Comparison of ENCODE assay signal across 10 cellular contexts in the genomic region with DNA sequence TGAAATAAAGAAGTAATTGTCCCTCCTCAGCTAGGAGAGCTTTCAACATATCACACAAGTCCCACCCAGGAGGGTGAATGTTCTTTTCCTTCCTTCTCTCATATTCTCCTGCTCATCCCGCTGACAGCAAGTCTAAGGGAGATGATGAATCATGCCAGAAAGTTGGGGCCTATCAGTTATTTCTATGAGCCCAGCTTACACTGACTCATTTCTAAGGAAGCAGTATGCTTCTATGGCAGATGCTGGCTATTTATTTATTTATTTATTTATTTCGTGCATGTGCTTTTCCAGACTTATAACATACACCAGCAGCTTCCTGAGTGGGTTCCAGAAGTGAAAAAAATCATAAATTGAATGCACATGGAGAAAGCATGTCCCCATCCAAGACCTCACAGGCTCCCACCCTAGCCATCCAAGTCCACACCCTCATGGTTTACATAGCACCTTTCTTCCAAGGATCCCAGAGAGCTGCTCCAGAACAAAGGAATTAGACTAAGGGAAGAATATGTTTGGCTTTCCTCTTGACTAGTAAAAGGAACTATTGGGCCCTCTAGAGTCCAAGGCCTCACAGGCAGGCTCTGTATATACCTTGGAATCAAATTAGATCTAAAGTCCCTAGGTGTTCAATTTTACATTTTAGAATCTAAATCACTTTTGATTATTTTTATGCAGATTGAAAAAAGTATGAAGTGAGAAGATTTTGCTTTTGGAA.
A peak's percentile ranks its signal among the peaks of the same experiment; 100 is the strongest.
DNase-seq lines count a peak whose midpoint lies in the region; ATAC-seq and TF ChIP-seq lines count a peak whose summit lies in the region.
"Had no signal": no experiment of that assay in that cellular context is flagged by ENCODE, and none has a peak within 500 bp of the region (broad histone marks: within the 10 kb centered on the region; RNA-seq: fewer than 3 reads in every experiment).

No MANE protein-coding gene starts in this region.

- CTCF ChIA-PET in IMR-90 (lab: Yijun Ruan, JAX), result interaction anchor here (0.6 to 0.7 kb wide), 2 partner anchors 48 to 642 kb away, joined by 3 to 4 read pairs; no protein-coding TSS in a partner anchor

- H3K9me1 ChIP-seq in IMR-90 (ENCODE audit: insufficient read depth, low read length), result 0 out of 2 replicates have a peak, but pooled peaks cover 3% of the 10 kb centered on the region

- H4K5ac ChIP-seq in IMR-90 (ENCODE audit: low read depth, low read length), result no peak overlapping the region

- H2AFZ ChIP-seq in IMR-90 (replicated peaks; ENCODE audit: low read length, poor library complexity) (no peak overlapping the region), neural progenitor cell (replicated peaks) (no peak overlapping the region)

- ATAC-seq in IMR-90 (ENCODE audit: low read depth) (peak; percentile 77), aorta (ENCODE audit: low FRiP score) (no peak)

- H3K9me3 Mint-ChIP-seq in chondrocyte (ENCODE audit: low read depth), result peaks cover 15% of the 10 kb centered on the region
- peaks cover 2% of the 10 kb centered on the region for H3K9me3 Mint-ChIP-seq in neural progenitor cell

- peak overlapping the region; percentile 28 for H2BK5ac ChIP-seq in IMR-90 (ENCODE audit: low read depth, low read length, poor library complexity, severe bottlenecking)

- peak overlapping the region; percentile 77; the same call in 2 of the 3 replicates for H2BK15ac ChIP-seq in IMR-90 (ENCODE audit: low read depth, low read length)

- H4K91ac ChIP-seq in IMR-90 (ENCODE audit: insufficient read depth, low read depth, low read length), result peak overlapping the region; percentile 39; the same call in 1 of the 2 replicates

- H4K8ac ChIP-seq in IMR-90 (ENCODE audit: low read depth in 2 of 2, low read length in 2 of 2), result peak overlapping the region in 1 of 2 experiments; percentile 72; a peak in 2 of 4 replicates

- peak overlapping the region; percentile 69 for H2BK20ac ChIP-seq in IMR-90 (ENCODE audit: low read depth, low read length)

- H3K23ac ChIP-seq in IMR-90 (ENCODE audit: low read depth, low read length), result peak overlapping the region; percentile 44; the same call in 1 of the 2 replicates

- no peaks in the 10 kb centered on the region for H3K9me3 ChIP-seq in IMR-90 (ENCODE audit: control insufficient read depth, insufficient read depth, low read length)
- no peaks in the 10 kb centered on the region for H3K9me3 ChIP-seq in neural progenitor cell (ENCODE audit: low read depth)
- H3K9me3 ChIP-seq in aorta (ENCODE audit: control insufficient read depth, low read length), result no peaks in the 10 kb centered on the region

- no peak overlapping the region for H3K9ac ChIP-seq in IMR-90 (ENCODE audit: low read depth, low read length)
- H3K9ac ChIP-seq in neural progenitor cell, result no peak overlapping the region

- BruUV-seq in IMR-90 (replicated peaks; lab: Mats Ljungman, UMichigan), result no TSS peak

- H3K27me3 ChIP-seq in IMR-90 (ENCODE audit: control insufficient read depth, insufficient read depth, low read length) (no peaks in the 10 kb centered on the region), neural progenitor cell (no peaks in the 10 kb centered on the region), aorta (ENCODE audit: control insufficient read depth in 1 of 2, insufficient read depth in 2 of 2, low read length in 1 of 2) (no peaks in the 10 kb centered on the region)

- no peaks in the 10 kb centered on the region for H3K79me1 ChIP-seq in IMR-90 (ENCODE audit: low read depth in 1 of 2, low read length in 2 of 2)

- no peak overlapping the region for H2AK9ac ChIP-seq in IMR-90 (replicated peaks; ENCODE audit: low read depth, low read length, poor library complexity)

- POLR2A ChIA-PET in IMR-90 (lab: Charles Lee; ENCODE audit: unreplicated experiment), result no interaction called here

- H3K4me3 ChIP-seq in IMR-90 (ENCODE audit: insufficient read depth, low read depth, low read length) (no peak overlapping the region), neural progenitor cell (no peak overlapping the region), aorta (ENCODE audit: low read length in 2 of 2) (no peak overlapping the region)

- TF ChIP-seq POLR2A in IMR-90 (IDR thresholded peaks at IDR 0.05; ENCODE audit: low read depth, low read length), result no peak

- H3K36me3 ChIP-seq in IMR-90 (ENCODE audit: control insufficient read depth, insufficient read depth, low read length), result no peaks in the 10 kb centered on the region
- no peaks in the 10 kb centered on the region for H3K36me3 ChIP-seq in neural progenitor cell
- H3K36me3 ChIP-seq in aorta (ENCODE audit: control insufficient read depth in 1 of 2, insufficient read depth in 2 of 2, low read length in 1 of 2), result no peaks in the 10 kb centered on the region

- peak overlapping the region; percentile 7; the same call in 1 of the 2 replicates for H3K18ac ChIP-seq in IMR-90 (ENCODE audit: low read depth, low read length)

- H2BK120ac ChIP-seq in IMR-90 (ENCODE audit: low read depth, low read length), result peak overlapping the region; percentile 72

- in situ Hi-C loops in IMR-90 (cut with MboI; ENCODE audit: low sequenced_read_pairs), result no loop called here

- H3K4me1 ChIP-seq in IMR-90 (ENCODE audit: control insufficient read depth, insufficient read depth, low read length) (peaks cover 2% of the 10 kb centered on the region; the same call in 1 of the 2 replicates), neural progenitor cell (peaks cover 19% of the 10 kb centered on the region), aorta (ENCODE audit: control insufficient read depth in 1 of 2, insufficient read depth in 2 of 2, low read length in 2 of 2) (peaks cover 0 to 2% of the 10 kb centered on the region in 2 donors)

- no peak overlapping the region for H3K4me3 Mint-ChIP-seq in chondrocyte (ENCODE audit: unreplicated experiment)
- no peak overlapping the region for H3K4me3 Mint-ChIP-seq in neural progenitor cell

- H3K4me2 ChIP-seq in IMR-90 (ENCODE audit: low read depth, low read length) (no peak overlapping the region), neural progenitor cell (no peak overlapping the region)

- peaks cover 47% of the 10 kb centered on the region for H3K4me1 Mint-ChIP-seq in chondrocyte (ENCODE audit: low read depth)
- peaks cover 9% of the 10 kb centered on the region for H3K4me1 Mint-ChIP-seq in neural progenitor cell

- H3K79me2 ChIP-seq in neural progenitor cell (ENCODE audit: low read depth), result no peaks in the 10 kb centered on the region

- TF ChIP-seq CTCF in IMR-90 (conservative IDR thresholded peaks at IDR 0.05; ENCODE audit: low read depth, low read length) (no peak; the same call in 1 of the 2 replicates), chondrocyte (IDR thresholded peaks at IDR 0.05) (peak; percentile 66), neural progenitor cell (IDR thresholded peaks at IDR 0.05) (peak; percentile 38)

- H3K36me3 Mint-ChIP-seq in chondrocyte (ENCODE audit: low read depth) (no peaks in the 10 kb centered on the region), neural progenitor cell (no peaks in the 10 kb centered on the region)

- H3K27ac ChIP-seq in IMR-90 (ENCODE audit: insufficient read depth, low read length) (no peak overlapping the region), neural progenitor cell (no peak overlapping the region), aorta (ENCODE audit: low read depth in 1 of 2, low read length in 2 of 2) (no peak overlapping the region), caudate nucleus (ENCODE audit: low read depth, low read length) (no peak overlapping the region)

- H4K20me1 ChIP-seq in IMR-90 (ENCODE audit: insufficient read depth, low read length) (no peaks in the 10 kb centered on the region), neural progenitor cell (ENCODE audit: low read depth) (no peaks in the 10 kb centered on the region)

- no CpG with 5 or more reads among the region's 2 CpGs for WGBS in IMR-90 (ENCODE audit: extremely low coverage in 2 of 2, insufficient read length in 1 of 2), 2 experiments
- 81 to 93% methylated on average over 2 of the region's 2 CpGs for WGBS in aorta, 2 donors

- H3F3A ChIP-seq in neural progenitor cell (ENCODE audit: low read depth), result no peaks in the 10 kb centered on the region

- peak overlapping the region; percentile 72; the same call in 1 of the 2 replicates for H2AK5ac ChIP-seq in IMR-90 (ENCODE audit: low read depth, low read length)

- peak; percentile 21; the same call in 1 of the 2 replicates for TF ChIP-seq RAD21 in IMR-90 (IDR thresholded peaks at IDR 0.05; ENCODE audit: low read length)

- H3K27me3 Mint-ChIP-seq in chondrocyte (ENCODE audit: low read depth) (no peaks in the 10 kb centered on the region), neural progenitor cell (ENCODE audit: insufficient read depth, low read depth) (no peaks in the 10 kb centered on the region)

- H3K27ac Mint-ChIP-seq in chondrocyte (ENCODE audit: unreplicated experiment), result peak overlapping the region; percentile 59
- no peak overlapping the region for H3K27ac Mint-ChIP-seq in neural progenitor cell

- dilution Hi-C loops in IMR-90 (cut with HindIII; ENCODE audit: low sequenced_read_pairs, unreplicated experiment), result no loop called here

- DNase-seq in Daoy (ENCODE audit: low read depth), result peak; percentile 55
- DNase-seq in IMR-90, result peak; percentile 84
- DNase-seq in chondrocyte (ENCODE audit: low spot score), result no peak
- DNase-seq in neural progenitor cell (ENCODE audit: low spot score), result peak; percentile 29
- DNase-seq in NCI-H1694 (lab: John Stamatoyannopoulos, UW), result no peak
- DNase-seq in aorta, result no peak
- DNase-seq in activated CD8-positive, alpha-beta memory T cell treated with anti-CD3 and anti-CD28 coated beads, Interleukin-2, amount 50 U/mL, for 48 hours, result no peak
- no peak for DNase-seq in caudate nucleus (lab: John Stamatoyannopoulos, UW)
- DNase-seq: activated gamma-delta T cell; stimulated activated CD4-positive, alpha-beta T cell treated with anti-CD3 and anti-CD28 coated beads, Interleukin-4, amount 100 ng/mL, for 24 hours had no signal

- peak overlapping the region; percentile 77 for H3K4ac ChIP-seq in IMR-90 (ENCODE audit: low read depth, low read length)

- intact Hi-C loops in IMR-90 (cut with micrococcal nuclease) (loop anchor here (5.0 kb wide), 1 partner anchor 1072 kb away; a partner anchor contains a TSS), aorta (cut with DNase I) (no loop called here)

- H3K56ac ChIP-seq in IMR-90 (ENCODE audit: extremely low read depth, insufficient read depth, low read length), result no peak overlapping the region

- no peak overlapping the region; the same call in 1 of the 2 replicates for H3K14ac ChIP-seq in IMR-90 (replicated peaks; ENCODE audit: low read depth, low read length)

TF ChIP-seq in IMR-90, 13 proteins besides CTCF, POLR2A, EP300 and RAD21:
- no peak for TF ChIP-seq MAFK (IDR thresholded peaks at IDR 0.05; ENCODE audit: low read depth, low read length)
- TF ChIP-seq FOS (IDR thresholded peaks at IDR 0.05; ENCODE audit: low read depth, low read length), result peak; percentile 28; the same call in 1 of the 2 replicates
- no peak for TF ChIP-seq SMC3 (IDR thresholded peaks at IDR 0.05; ENCODE audit: low read depth, low read length)

Comparison
In these comparisons a context has a peak if more than half of its experiments do, and no peak if none do; other contexts are left out.
1. DNase-seq: peak in Daoy (single experiment), IMR-90 (single experiment) and neural progenitor cell (single experiment); none in chondrocyte (single experiment), NCI-H1694 (single experiment), aorta (0 of 2), activated CD8-positive, alpha-beta memory T cell treated with anti-CD3 and anti-CD28 coated beads, Interleukin-2, amount 50 U/mL, for 48 hours (single experiment) and caudate nucleus (0 of 61).